ENCODE assay signal across 9 cellular contexts in genomic region chr19:3607398-3608078, GRCh38. TPM values are rescaled to one million over a fixed set of nuclear protein-coding genes. Genes with fewer than 3 reads are reported as not detected.
A peak's percentile ranks its signal among the peaks of the same experiment; 100 is the strongest.
DNase-seq lines count a peak whose midpoint lies in the region; ATAC-seq and TF ChIP-seq lines count a peak whose summit lies in the region.
"Had no signal": no experiment of that assay in that cellular context is flagged by ENCODE, and none has a peak within 500 bp of the region (broad histone marks: within the 10 kb centered on the region; RNA-seq: fewer than 3 reads in every experiment).

No MANE protein-coding gene starts in this region.

- WGBS in lower leg skin, 2 donors, result 34 to 45% methylated on average over 21 of the region's 21 CpGs

- peaks cover 0 to 6% of the 10 kb centered on the region in 2 donors for H3K36me3 Mint-ChIP-seq in activated T-cell treated with anti-CD3 and anti-CD28 coated beads, Interleukin-2, amount 50 U/mL, for 72 hours (ENCODE audit: insufficient read depth in 2 of 2)
- H3K36me3 Mint-ChIP-seq in activated T-cell treated with anti-CD3 and anti-CD28 coated beads, Interleukin-2, amount 50 U/mL, for 4 hours (ENCODE audit: insufficient read depth), result peaks cover 5% of the 10 kb centered on the region
- H3K36me3 Mint-ChIP-seq in central memory CD8-positive, alpha-beta T cell (ENCODE audit: insufficient read depth), result peaks cover 7% of the 10 kb centered on the region

- no peak for DNase-seq in activated T-cell treated with anti-CD3 and anti-CD28 coated beads, Interleukin-2, amount 50 U/mL, for 72 hours
- DNase-seq in activated T-cell treated with anti-CD3 and anti-CD28 coated beads, Interleukin-2, amount 50 U/mL, for 4 hours, result no peak
- DNase-seq in central memory CD8-positive, alpha-beta T cell (ENCODE audit: low spot score in 2 of 2), result no peak
- DNase-seq in lower leg skin (ENCODE audit: low spot score in 2 of 2), result no peak
- DNase-seq in upper lobe of right lung, result no peak
- DNase-seq in NK-92 treated with Interleukin-12 subunit alpha and Interleukin-12 subunit beta, amount 100 ng/mL, for 24 hours (lab: John Stamatoyannopoulos, UW), result no peak
- no peak for DNase-seq in NCI-H226

- TF ChIP-seq CTCF in lower leg skin (IDR thresholded peaks at IDR 0.05) (no peak), upper lobe of right lung (IDR thresholded peaks at IDR 0.05) (no peak)

- peaks cover 15% of the 10 kb centered on the region for H3K36me3 ChIP-seq in upper lobe of right lung

- H3K9me3 ChIP-seq in upper lobe of right lung, result no peaks in the 10 kb centered on the region

- peaks cover 6% of the 10 kb centered on the region for H3K27me3 Mint-ChIP-seq in activated T-cell treated with anti-CD3 and anti-CD28 coated beads, Interleukin-2, amount 50 U/mL, for 72 hours (ENCODE audit: low read depth)
- no peaks in the 10 kb centered on the region for H3K27me3 Mint-ChIP-seq in activated T-cell treated with anti-CD3 and anti-CD28 coated beads, Interleukin-2, amount 50 U/mL, for 4 hours (ENCODE audit: low read depth)
- no peaks in the 10 kb centered on the region for H3K27me3 Mint-ChIP-seq in central memory CD8-positive, alpha-beta T cell

- peaks cover 33% of the 10 kb centered on the region for H3K4me1 ChIP-seq in upper lobe of right lung

- H3K4me3 ChIP-seq in lower leg skin (ENCODE audit: low read depth, poor library complexity, severe bottlenecking) (peak overlapping the region; percentile 24), upper lobe of right lung (peak overlapping the region; percentile 45)

- ATAC-seq in activated T-cell treated with anti-CD3 and anti-CD28 coated beads, Interleukin-2, amount 50 U/mL, for 72 hours (replicated peaks in 1 of 2), result no peak
- no peak for ATAC-seq in activated T-cell treated with anti-CD3 and anti-CD28 coated beads, Interleukin-2, amount 50 U/mL, for 4 hours
- no peak for ATAC-seq in central memory CD8-positive, alpha-beta T cell (replicated peaks; ENCODE audit: extremely low read depth, poor library complexity, severe bottlenecking)
- ATAC-seq in upper lobe of right lung (peak; percentile 38), HG02840 (IDR thresholded peaks at IDR 0.05; ENCODE audit: low FRiP score, unreplicated experiment) (no peak)

- no peak for TF ChIP-seq POLR2A in lower leg skin (IDR thresholded peaks at IDR 0.05)

- H3K4me3 Mint-ChIP-seq in activated T-cell treated with anti-CD3 and anti-CD28 coated beads, Interleukin-2, amount 50 U/mL, for 72 hours, result peak overlapping the region; percentile 11 to 66
- H3K4me3 Mint-ChIP-seq in activated T-cell treated with anti-CD3 and anti-CD28 coated beads, Interleukin-2, amount 50 U/mL, for 4 hours, result no peak overlapping the region
- peak overlapping the region; percentile 40 for H3K4me3 Mint-ChIP-seq in central memory CD8-positive, alpha-beta T cell

- H3K27me3 ChIP-seq in upper lobe of right lung, result no peaks in the 10 kb centered on the region

- peaks cover 7% of the 10 kb centered on the region for H3K4me1 Mint-ChIP-seq in activated T-cell treated with anti-CD3 and anti-CD28 coated beads, Interleukin-2, amount 50 U/mL, for 72 hours (ENCODE audit: low read depth)
- H3K4me1 Mint-ChIP-seq in activated T-cell treated with anti-CD3 and anti-CD28 coated beads, Interleukin-2, amount 50 U/mL, for 4 hours (ENCODE audit: low read depth), result peaks cover 11% of the 10 kb centered on the region
- H3K4me1 Mint-ChIP-seq in central memory CD8-positive, alpha-beta T cell, result peaks cover 8% of the 10 kb centered on the region

- peak overlapping the region; percentile 59 for H3K27ac ChIP-seq in upper lobe of right lung
- H3K27ac ChIP-seq: KMS-11 had no signal

- no peak overlapping the region for H3K27ac Mint-ChIP-seq in activated T-cell treated with anti-CD3 and anti-CD28 coated beads, Interleukin-2, amount 50 U/mL, for 72 hours
- H3K27ac Mint-ChIP-seq in central memory CD8-positive, alpha-beta T cell (ENCODE audit: low read depth), result no peak overlapping the region

- intact Hi-C loops in lower leg skin (cut with DNase I; ENCODE audit: low total_unique reads), result no loop called here
- intact Hi-C loops in upper lobe of right lung (cut with DNase I), result no loop called here

- no peaks in the 10 kb centered on the region for H3K9me3 Mint-ChIP-seq in activated T-cell treated with anti-CD3 and anti-CD28 coated beads, Interleukin-2, amount 50 U/mL, for 72 hours
- H3K9me3 Mint-ChIP-seq in activated T-cell treated with anti-CD3 and anti-CD28 coated beads, Interleukin-2, amount 50 U/mL, for 4 hours, result no peaks in the 10 kb centered on the region
- no peaks in the 10 kb centered on the region for H3K9me3 Mint-ChIP-seq in central memory CD8-positive, alpha-beta T cell

RNA-seq across cellular contexts. Expression of gene TBXA2R, which starts 0.9 kb away (rescaled TPM):
- total RNA-seq in activated T-cell treated with anti-CD3 and anti-CD28 coated beads, Interleukin-2, amount 50 U/mL, for 72 hours, result 1 to 10 TPM; 1.5 to 2.9 TPM
- total RNA-seq in activated T-cell treated with anti-CD3 and anti-CD28 coated beads, Interleukin-2, amount 50 U/mL, for 4 hours, result under 1 TPM; 0.49 to 0.76 (median 0.66) TPM
- total RNA-seq in lower leg skin, result 1 to 10 TPM in 2 of 4 donors, under 1 TPM in 2; 0.20 to 4.2 (median 0.90) TPM
- total RNA-seq in upper lobe of right lung, result 4.7 TPM

RNA-seq across cellular contexts. Expression of gene CACTIN, which starts 19.1 kb away (rescaled TPM):
- 10 to 100 TPM; 24.4 to 31.2 TPM for total RNA-seq in activated T-cell treated with anti-CD3 and anti-CD28 coated beads, Interleukin-2, amount 50 U/mL, for 72 hours
- total RNA-seq in activated T-cell treated with anti-CD3 and anti-CD28 coated beads, Interleukin-2, amount 50 U/mL, for 4 hours, result 10 to 100 TPM; 51.5 to 53.8 (median 52.6) TPM
- total RNA-seq in lower leg skin, result 10 to 100 TPM; 21.1 to 46.5 (median 33.6) TPM
- total RNA-seq in upper lobe of right lung, result 24.3 TPM

RNA-seq across cellular contexts. Expression of gene GIPC3, which starts 22.3 kb away (rescaled TPM):
- total RNA-seq in activated T-cell treated with anti-CD3 and anti-CD28 coated beads, Interleukin-2, amount 50 U/mL, for 72 hours, result 1 to 10 TPM in 1 of 2 donors, under 1 TPM in 1; 0.65 to 1.1 TPM
- total RNA-seq in activated T-cell treated with anti-CD3 and anti-CD28 coated beads, Interleukin-2, amount 50 U/mL, for 4 hours, result under 1 TPM; 0.23 to 0.40 (median 0.27) TPM
- total RNA-seq in lower leg skin (under 1 TPM in 3 of 4 donors, not detected in 1; 0.19 to 0.52 (median 0.25) TPM), upper lobe of right lung (6.5 TPM)

RNA-seq across cellular contexts. Expression of gene HMG20B, which starts 34.8 kb away (rescaled TPM):
- 10 to 100 TPM; 68.9 to 78.3 TPM for total RNA-seq in activated T-cell treated with anti-CD3 and anti-CD28 coated beads, Interleukin-2, amount 50 U/mL, for 72 hours
- total RNA-seq in activated T-cell treated with anti-CD3 and anti-CD28 coated beads, Interleukin-2, amount 50 U/mL, for 4 hours, result 10 to 100 TPM; 56.3 to 60.9 (median 59.3) TPM
- total RNA-seq in lower leg skin, result 100 to 1,000 TPM; 112 to 135 (median 123) TPM
- total RNA-seq in upper lobe of right lung, result 60.0 TPM

RNA-seq across cellular contexts. Expression of gene MFSD12, which starts 50.2 kb away (rescaled TPM):
- total RNA-seq in activated T-cell treated with anti-CD3 and anti-CD28 coated beads, Interleukin-2, amount 50 U/mL, for 72 hours, result 10 to 100 TPM; 50.8 to 69.9 TPM
- 100 to 1,000 TPM in 2 of 3 donors, 10 to 100 TPM in 1; 94.6 to 148 (median 128) TPM for total RNA-seq in activated T-cell treated with anti-CD3 and anti-CD28 coated beads, Interleukin-2, amount 50 U/mL, for 4 hours
- total RNA-seq in lower leg skin, result 10 to 100 TPM; 43.3 to 98.2 (median 56.3) TPM
- 95.9 TPM for total RNA-seq in upper lobe of right lung
